ENCODE assay signal across 1 cellular context in genomic region chr14:73492661-73493060, GRCh38.
TF ChIP-seq lines count a peak whose summit lies in the region.

No MANE protein-coding gene starts in this region.

TF ChIP-seq in H1, 55 proteins besides CTCF, POLR2A, EP300 and RAD21:
- no peak for TF ChIP-seq SP2 (IDR thresholded peaks at IDR 0.05; ENCODE audit: low read length)
